Comparison of ENCODE assay signal across 23 cellular contexts in genomic region chr9:117672397-117672796, GRCh38. TPM values are rescaled to one million over a fixed set of nuclear protein-coding genes. Genes with fewer than 3 reads are reported as not detected.
DNase-seq lines count a peak whose midpoint lies in the region; ATAC-seq, FAIRE-seq and TF ChIP-seq lines count a peak whose summit lies in the region.
"Had no signal": no experiment of that assay in that cellular context is flagged by ENCODE, and none has a peak within 500 bp of the region (broad histone marks: within the 10 kb centered on the region; RNA-seq: fewer than 3 reads in every experiment).

No MANE protein-coding gene starts in this region.

- H3K36me3 Mint-ChIP-seq in chondrocyte (ENCODE audit: low read depth) = no peaks in the 10 kb centered on the region
- H3K36me3 Mint-ChIP-seq: activated naive CD8-positive, alpha-beta T cell; CD8-positive, alpha-beta T cell; natural killer cell treated with Interleukin-12 subunit alpha and Interleukin-12 subunit beta and Interleukin-15 and Interleukin-18, amount 100 ng/mL, for 72 hours had no signal

- peaks cover 5% of the 10 kb centered on the region for H3K27me3 Mint-ChIP-seq in chondrocyte (ENCODE audit: low read depth)
- H3K27me3 Mint-ChIP-seq: effector memory CD8-positive, alpha-beta T cell had no signal

- FAIRE-seq in A549 (lab: Jason Lieb, UNC) (peak; percentile 43), GM12892 (lab: Jason Lieb, UNC) (no peak)
- FAIRE-seq: H1 had no signal

- POLR2A ChIA-PET in A549 (lab: Yijun Ruan, JAX) = no interaction called here

- CTCF ChIA-PET in A549 (lab: Yijun Ruan, JAX) = interaction anchor here (1.0 kb wide), 1 partner anchor 10 kb away, joined by 3 read pairs; no protein-coding TSS in a partner anchor

- H3K9me3 ChIP-seq in A549 = no peaks in the 10 kb centered on the region
- H3K9me3 ChIP-seq: gastroesophageal sphincter, prostate gland, vagina had no signal

- TF ChIP-seq POLR2A in A549 (IDR thresholded peaks at IDR 0.05; ENCODE audit: low read length) (no peak), GM12892 (IDR thresholded peaks at IDR 0.05; ENCODE audit: low read depth, low read length) (no peak)

- H3K4me1 Mint-ChIP-seq in chondrocyte (ENCODE audit: low read depth) = peaks cover 12% of the 10 kb centered on the region

- no peak overlapping the region for H3K4me3 Mint-ChIP-seq in chondrocyte (ENCODE audit: unreplicated experiment)
- H3K4me3 Mint-ChIP-seq: activated naive CD8-positive, alpha-beta T cell; activated T-cell treated with anti-CD3 and anti-CD28 coated beads, Interleukin-2, amount 50 U/mL, for 24 hours; CD8-positive, alpha-beta T cell; effector memory CD8-positive, alpha-beta T cell; natural killer cell treated with Interleukin-12 subunit alpha and Interleukin-12 subunit beta and Interleukin-15 and Interleukin-18, amount 100 ng/mL, for 72 hours had no signal

- peak; percentile 79 to 95 for ATAC-seq in A549
- ATAC-seq in Right ventricle myocardium inferior = no peak
- ATAC-seq: CD8-positive, alpha-beta T cell; effector memory CD8-positive, alpha-beta T cell; gastroesophageal sphincter; natural killer cell treated with Interleukin-12 subunit alpha and Interleukin-12 subunit beta and Interleukin-15 and Interleukin-18, amount 100 ng/mL, for 72 hours had no signal

- DNase-seq in A549 (ENCODE audit: low read depth in 1 of 2, low spot score in 1 of 2) = peak; percentile 4 to 58
- peak; percentile 6 for DNase-seq in HPDE6-E6E7 (ENCODE audit: extremely low spot score)
- DNase-seq in SW480 (ENCODE audit: low spot score) = peak; percentile 53
- DNase-seq in fibroblast of villous mesenchyme (ENCODE audit: low read depth) = peak; percentile 41
- DNase-seq in GM12892 (ENCODE audit: insufficient read length) = no peak
- no peak for DNase-seq in NCI-H146 (lab: John Stamatoyannopoulos, UW)
- DNase-seq in chondrocyte (ENCODE audit: low spot score) = no peak
- DNase-seq in Right ventricle myocardium inferior (ENCODE audit: missing footprints) = no peak
- DNase-seq: activated CD4-positive, alpha-beta T cell treated with anti-CD3 and anti-CD28 coated beads, Interleukin-2, amount 50 U/mL, for 48 hours; activated T-cell treated with anti-CD3 and anti-CD28 coated beads, Interleukin-2, amount 50 U/mL, for 24 hours; CD8-positive, alpha-beta T cell; central memory CD4-positive, alpha-beta T cell; effector memory CD8-positive, alpha-beta T cell; NCI-H2029 treated with DMSO at 0.1 percent for 48 hours; NCI-H526 treated with DMSO at 0.1 percent for 48 hours; OCI-M1 had no signal

- no peak overlapping the region for H3K4me3 ChIP-seq in A549
- H3K4me3 ChIP-seq in fibroblast of villous mesenchyme (ENCODE audit: low read depth, low read length) = no peak overlapping the region
- H3K4me3 ChIP-seq: gastroesophageal sphincter, prostate gland, vagina had no signal

- no peak for TF ChIP-seq RAD21 in A549 (conservative IDR thresholded peaks at IDR 0.05 in 1 of 2, IDR thresholded peaks at IDR 0.05 in 1 of 2)

- 3% methylated on average over 1 of the region's 1 CpG for WGBS in A549 (ENCODE audit: missing lambda C conversion rate)

- H3K27ac Mint-ChIP-seq in chondrocyte (ENCODE audit: unreplicated experiment) = no peak overlapping the region
- H3K27ac Mint-ChIP-seq: activated naive CD8-positive, alpha-beta T cell; activated T-cell treated with anti-CD3 and anti-CD28 coated beads, Interleukin-2, amount 50 U/mL, for 24 hours; CD8-positive, alpha-beta T cell; effector memory CD8-positive, alpha-beta T cell; natural killer cell treated with Interleukin-12 subunit alpha and Interleukin-12 subunit beta and Interleukin-15 and Interleukin-18, amount 100 ng/mL, for 72 hours had no signal

- no peaks in the 10 kb centered on the region for H3K9me3 Mint-ChIP-seq in chondrocyte (ENCODE audit: low read depth)
- H3K9me3 Mint-ChIP-seq: activated T-cell treated with anti-CD3 and anti-CD28 coated beads, Interleukin-2, amount 50 U/mL, for 24 hours; effector memory CD8-positive, alpha-beta T cell; natural killer cell treated with Interleukin-12 subunit alpha and Interleukin-12 subunit beta and Interleukin-15 and Interleukin-18, amount 100 ng/mL, for 72 hours had no signal

- peaks cover 11% of the 10 kb centered on the region; the same call in 2 of the 3 replicates for H3K4me1 ChIP-seq in A549
- H3K4me1 ChIP-seq: gastroesophageal sphincter, prostate gland, vagina had no signal

- TF ChIP-seq EP300 in A549 (IDR thresholded peaks at IDR 0.05) = peak; percentile 45 to 51; a peak in 2 of 5 replicates

- peak overlapping the region; percentile 14; the same call in 2 of the 3 replicates for H3K4me2 ChIP-seq in A549

- no peak overlapping the region for H3K27ac ChIP-seq in A549
- H3K27ac ChIP-seq: gastroesophageal sphincter, prostate gland, vagina had no signal

- TF ChIP-seq CTCF in A549 (IDR thresholded peaks at IDR 0.05) (no peak), fibroblast of villous mesenchyme (IDR thresholded peaks at IDR 0.05; ENCODE audit: insufficient read depth, low read depth, low read length) (no peak), chondrocyte (IDR thresholded peaks at IDR 0.05) (no peak)

- intact Hi-C loops in Right ventricle myocardium inferior (cut with DNase I) = no loop called here

TF ChIP-seq in A549, 52 proteins besides CTCF, POLR2A, EP300 and RAD21 (continues in another document):
- no peak for TF ChIP-seq RFX5 (IDR thresholded peaks at IDR 0.05)
- TF ChIP-seq RNF2 (IDR thresholded peaks at IDR 0.05; ENCODE audit: borderline replicate concordance, low read depth) = no peak
- no peak for TF ChIP-seq REST (IDR thresholded peaks at IDR 0.05)
- TF ChIP-seq NPAS2 (CRISPR knock-in tag; IDR thresholded peaks at IDR 0.05; ENCODE audit: borderline replicate concordance) = no peak
- TF ChIP-seq KDM1A (IDR thresholded peaks at IDR 0.05; ENCODE audit: low read depth) = no peak
- peak; percentile 90 for TF ChIP-seq FOSL2 (IDR thresholded peaks at IDR 0.05)
- TF ChIP-seq FOSL2 (CRISPR knock-in tag; IDR thresholded peaks at IDR 0.05) = peak; percentile 86
- TF ChIP-seq KDM5A (IDR thresholded peaks at IDR 0.05) = no peak
- no peak for TF ChIP-seq CHD2 (IDR thresholded peaks at IDR 0.05; ENCODE audit: low read length, partially characterized antibody)
- no peak for TF ChIP-seq POLR2AphosphoS2 (conservative IDR thresholded peaks at IDR 0.05; ENCODE audit: low read length)
- no peak for TF ChIP-seq E2F6 (IDR thresholded peaks at IDR 0.05; ENCODE audit: borderline replicate concordance, low read depth)
- TF ChIP-seq JUN (IDR thresholded peaks at IDR 0.05) = peak; percentile 32 to 40; a peak in 1 of 5 replicates
- no peak for TF ChIP-seq ZSCAN20 (CRISPR knock-in tag; IDR thresholded peaks at IDR 0.05)
- no peak for TF ChIP-seq SMC3 (IDR thresholded peaks at IDR 0.05)
- TF ChIP-seq FOSB (CRISPR knock-in tag; IDR thresholded peaks at IDR 0.05) = no peak
- TF ChIP-seq HOXB5 (CRISPR knock-in tag; IDR thresholded peaks at IDR 0.05) = no peak
- no peak for TF ChIP-seq TP53 (CRISPR knock-in tag; IDR thresholded peaks at IDR 0.05)
- no peak for TF ChIP-seq NFE2L2 (conservative IDR thresholded peaks at IDR 0.05; ENCODE audit: low read length)
- TF ChIP-seq HES2 (IDR thresholded peaks at IDR 0.05) = 0 out of 2 replicates have a peak, but pooled peaks have one; percentile 41
- no peak for TF ChIP-seq CBX8 (IDR thresholded peaks at IDR 0.05)
- no peak for TF ChIP-seq SREBF2 (IDR thresholded peaks at IDR 0.05)

RNA-seq across cellular contexts. Expression of gene TLR4, which starts 31.8 kb away (rescaled TPM):
- polyA plus RNA-seq in A549 (2011; rRNA removed) = 0.03 TPM in 1 of 2 replicates, not detected in the other
- under 0.01 TPM in 1 of 2 replicates, not detected in the other for polyA plus RNA-seq in A549 (2012; cell fraction: cytosol; rRNA removed)
- under 0.01 TPM in 1 of 2 replicates, not detected in the other for polyA plus RNA-seq in A549 (2012; cell fraction: nucleus; rRNA removed)
- 0.04 to 0.08 TPM (median 0.05 TPM) in 3 replicates for polyA plus RNA-seq in A549 (2017; fragmentation: RNase III; extraction: RNeasy Plus Mini Kit Qiagen cat#74134 plus additional on column Dnase treatment)
- polyA minus RNA-seq in A549 (2011; rRNA and poly(A)+ RNA removed) = 0.04 and 0.05 TPM in 2 replicates
- 8.4 and 18.1 TPM in 2 replicates for total RNA-seq in fibroblast of villous mesenchyme
- not detected for polyA plus RNA-seq in GM12892 (2012; ENCODE audit: missing spikeins)
- 9.5 to 13.6 TPM (median 11.6 TPM) in 3 replicates for total RNA-seq in chondrocyte
- total RNA-seq in Right ventricle myocardium inferior = 16.8 TPM
- total RNA-seq: A673 had no signal

Comparison
In these comparisons a context has a peak if more than half of its experiments do, and no peak if none do; other contexts are left out.
1. DNase-seq: peak in A549 (2 of 2), HPDE6-E6E7 (single experiment), SW480 (single experiment) and fibroblast of villous mesenchyme (single experiment); none in GM12892 (single experiment), NCI-H146 (single experiment), chondrocyte (single experiment) and Right ventricle myocardium inferior (single experiment).